Comparison of ENCODE assay signal across 14 cellular contexts in the genomic region with DNA sequence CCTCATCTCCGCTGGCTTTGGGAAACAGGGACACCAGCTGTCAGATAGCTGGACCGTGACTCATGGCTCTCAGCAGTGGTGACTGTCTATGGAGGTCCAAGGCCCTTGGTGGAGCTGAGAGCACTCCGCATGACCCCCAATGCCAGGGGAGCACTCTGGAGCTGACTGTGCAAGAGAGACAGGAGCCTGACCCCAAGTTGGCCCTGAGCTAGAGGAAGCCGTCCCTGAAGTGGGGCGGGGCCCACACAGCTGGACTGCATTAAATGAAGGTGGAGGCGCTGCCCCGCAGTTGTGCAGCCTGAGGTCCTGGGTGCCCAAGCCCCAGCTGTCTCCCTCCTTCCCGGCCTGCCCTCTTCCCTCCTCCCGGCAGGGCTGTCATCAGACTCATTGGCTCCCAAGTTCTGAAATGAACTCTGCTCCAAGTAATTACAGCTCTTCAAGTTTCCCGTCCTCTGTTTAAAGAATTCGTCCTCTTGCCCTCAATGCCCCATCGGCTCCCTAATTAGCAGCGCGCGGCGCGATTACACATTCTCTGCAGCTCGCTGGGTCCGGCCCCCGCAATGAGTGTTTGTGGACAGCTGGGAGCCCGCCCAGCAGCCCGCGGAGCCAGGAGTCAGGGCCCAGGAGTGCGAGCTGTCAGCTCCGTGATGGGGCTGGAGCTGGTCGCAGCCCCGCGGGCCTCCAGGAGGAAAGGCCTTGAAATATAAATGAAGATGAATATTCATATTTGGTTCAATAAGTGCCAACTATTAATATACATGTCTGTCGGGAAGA.
DNase-seq lines count a peak whose midpoint lies in the region; ATAC-seq, FAIRE-seq and TF ChIP-seq lines count a peak whose summit lies in the region.
"Had no signal": no experiment of that assay in that cellular context is flagged by ENCODE, and none has a peak within 500 bp of the region (broad histone marks: within the 10 kb centered on the region; RNA-seq: fewer than 3 reads in every experiment).

No MANE protein-coding gene starts in this region.

- no peaks in the 10 kb centered on the region for H3K9me2 ChIP-seq in hepatocyte (replicated peaks; ENCODE audit: insufficient read depth)

- no peaks in the 10 kb centered on the region for H4K20me1 ChIP-seq in hepatocyte (ENCODE audit: insufficient read depth, poor library complexity, severe bottlenecking)

- H3K4me1 ChIP-seq in adipocyte (ENCODE audit: control insufficient read depth, insufficient read depth, low read length): peaks cover 6% of the 10 kb centered on the region
- no peaks in the 10 kb centered on the region for H3K4me1 ChIP-seq in psoas muscle
- no peaks in the 10 kb centered on the region for H3K4me1 ChIP-seq in hepatocyte (ENCODE audit: insufficient read depth)

- H3K36me3 ChIP-seq in adipocyte (ENCODE audit: control insufficient read depth, insufficient read depth, low read length, severe bottlenecking) (no peaks in the 10 kb centered on the region), psoas muscle (ENCODE audit: insufficient read depth in 1 of 2, low read depth in 1 of 2) (no peaks in the 10 kb centered on the region), hepatocyte (replicated peaks; ENCODE audit: insufficient read depth, low read depth) (no peaks in the 10 kb centered on the region)

- no peak overlapping the region for H3K9ac ChIP-seq in adipocyte (ENCODE audit: low read length)

- CTCF ChIA-PET in RWPE1 (lab: Yijun Ruan, JAX): interaction anchor here (0.6 to 1.0 kb wide), 2 partner anchors 13 to 139 kb away, joined by 3 read pairs; no protein-coding TSS in a partner anchor

- H3K4me2 ChIP-seq in hepatocyte: no peak overlapping the region

- intact Hi-C loops in psoas muscle (cut with DNase I): no loop called here

- no peak overlapping the region for H2AFZ ChIP-seq in hepatocyte

- POLR2A ChIA-PET in RWPE1 (lab: Yijun Ruan, JAX; ENCODE audit: low non-redundant PET): no interaction called here

- H3K4me3 ChIP-seq in adipocyte (ENCODE audit: low read length) (peak overlapping the region; percentile 29), psoas muscle (peak overlapping the region; percentile 39), hepatocyte (no peak overlapping the region)

- no peaks in the 10 kb centered on the region for H3K79me2 ChIP-seq in hepatocyte

- 18 to 30% (median 24%) methylated on average over 29 of the region's 29 CpGs for WGBS in psoas muscle, 3 donors
- WGBS in hepatocyte (ENCODE audit: low lambda C conversion rate, missing lambda C conversion rate): 84% methylated on average over 29 of the region's 29 CpGs

- peaks cover 54% of the 10 kb centered on the region for H3K27me3 ChIP-seq in adipocyte (replicated peaks; ENCODE audit: control insufficient read depth, insufficient read depth, low read length)
- H3K27me3 ChIP-seq in psoas muscle (ENCODE audit: insufficient read depth in 3 of 3, low read length in 2 of 3): peaks cover 0 to 18% (median 0%) of the 10 kb centered on the region in 3 donors
- no peaks in the 10 kb centered on the region for H3K27me3 ChIP-seq in hepatocyte

- ATAC-seq in psoas muscle: peak; percentile 54 to 81 (median 66)
- ATAC-seq: stimulated activated naive CD8-positive, alpha-beta T cell treated with anti-CD3 and anti-CD28 coated beads, Interleukin-15, amount 100 ng/mL, for 72 hours had no signal

- TF ChIP-seq CTCF in psoas muscle (IDR thresholded peaks at IDR 0.05) (no peak), hepatocyte (IDR thresholded peaks at IDR 0.05; ENCODE audit: poor library complexity) (no peak), RWPE1 (conservative IDR thresholded peaks at IDR 0.05; ENCODE audit: low read depth) (no peak)

- H3K27ac ChIP-seq in psoas muscle (no peak overlapping the region), hepatocyte (no peak overlapping the region), RWPE1 (no peak overlapping the region)

- no peak for FAIRE-seq in HTR-8/SVneo (lab: Jason Lieb, UNC)
- FAIRE-seq: H54, keratinocyte, RCC 7860 had no signal

- no peaks in the 10 kb centered on the region for H3K9me3 ChIP-seq in adipocyte (ENCODE audit: control insufficient read depth, low read length)
- no peaks in the 10 kb centered on the region for H3K9me3 ChIP-seq in psoas muscle
- no peaks in the 10 kb centered on the region for H3K9me3 ChIP-seq in hepatocyte (ENCODE audit: low read depth)

- peak; percentile 10 for DNase-seq in EH (ENCODE audit: low read depth)
- no peak for DNase-seq in adipocyte (ENCODE audit: low read depth)
- peak; percentile 63 for DNase-seq in kidney glomerular epithelial cell (lab: John Stamatoyannopoulos, UW)
- DNase-seq in psoas muscle: peak; percentile 59 to 67
- DNase-seq in NCI-H82 treated with DMSO at 0.1 percent for 48 hours (lab: John Stamatoyannopoulos, UW; ENCODE audit: unreplicated experiment): no peak
- DNase-seq in HTR-8/SVneo (ENCODE audit: insufficient read length, low spot score): no peak
- no peak for DNase-seq in hepatocyte (ENCODE audit: low spot score)
- DNase-seq in RWPE1 (ENCODE audit: low spot score): no peak
- DNase-seq: dermis blood vessel endothelial cell; NCI-H446; stimulated activated naive CD8-positive, alpha-beta T cell treated with anti-CD3 and anti-CD28 coated beads, Interleukin-15, amount 100 ng/mL, for 72 hours had no signal

Comparison
In these comparisons a context has a peak if more than half of its experiments do, and no peak if none do; other contexts are left out.
1. DNase-seq: peak in EH (single experiment), kidney glomerular epithelial cell (single experiment) and psoas muscle (2 of 2); none in adipocyte (single experiment), NCI-H82 treated with DMSO at 0.1 percent for 48 hours (single experiment), HTR-8/SVneo (single experiment), hepatocyte (single experiment) and RWPE1 (single experiment).